8 cellular contexts compared by ENCODE assay signal in the genomic region with DNA sequence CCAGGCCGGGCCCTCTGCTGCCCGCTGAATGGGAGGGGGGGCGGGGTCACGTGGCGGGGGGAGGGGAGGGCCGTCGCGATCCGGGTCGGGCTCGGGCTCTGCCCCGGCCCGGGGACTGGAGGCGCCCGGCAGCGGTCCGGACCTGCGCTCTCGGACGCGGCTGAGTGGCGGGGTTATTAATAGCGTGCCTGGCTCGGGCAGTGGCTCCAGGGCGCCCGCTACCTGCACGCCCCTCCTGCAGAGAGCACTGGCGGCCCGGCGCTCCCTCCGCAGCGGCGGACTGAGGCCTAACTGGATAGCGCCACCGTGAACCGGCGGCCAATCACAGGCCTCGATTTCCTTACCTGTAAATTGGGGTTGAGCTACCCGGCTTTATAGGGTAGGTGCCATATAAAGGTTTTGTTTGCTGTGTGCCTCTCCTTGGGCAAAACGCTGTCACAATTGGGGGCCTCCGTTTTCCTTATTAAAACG. TPM values are rescaled to one million over a fixed set of nuclear protein-coding genes. Genes with fewer than 3 reads are reported as not detected.
DNase-seq lines count a peak whose midpoint lies in the region; ATAC-seq and TF ChIP-seq lines count a peak whose summit lies in the region.

No MANE protein-coding gene starts in this region.

- in situ Hi-C loops in ACHN (cut with HindIII; ENCODE audit: low pct_ligation_motif_present, low pct_unique_long_range_greater_than_20kb, low sequenced_read_pairs) = no loop called here

- H3K9me3 ChIP-seq in adrenal gland (replicated peaks in 1 of 3) = no peaks in the 10 kb centered on the region
- H3K9me3 ChIP-seq in right cardiac atrium (ENCODE audit: control insufficient read depth, low read length) = no peaks in the 10 kb centered on the region

- no peak for TF ChIP-seq CTCF in adrenal gland (IDR thresholded peaks at IDR 0.05)

- H3K27me3 ChIP-seq in adrenal gland = no peaks in the 10 kb centered on the region
- no peaks in the 10 kb centered on the region for H3K27me3 ChIP-seq in right cardiac atrium (ENCODE audit: control insufficient read depth, insufficient read depth)

- ATAC-seq in GM21528 (IDR thresholded peaks at IDR 0.05; ENCODE audit: low FRiP score, unreplicated experiment) = peak; percentile 58
- ATAC-seq in right cardiac atrium = peak; percentile 74 to 79
- no peak for ATAC-seq in GM21737 (IDR thresholded peaks at IDR 0.05; ENCODE audit: unreplicated experiment)
- ATAC-seq in GM18505 (IDR thresholded peaks at IDR 0.05; ENCODE audit: unreplicated experiment) = no peak

- H3K27ac ChIP-seq in adrenal gland = peak overlapping the region in 4 of 5 donors; percentile 77 to 96 (median 92)
- H3K27ac ChIP-seq in right cardiac atrium (ENCODE audit: low read length) = peak overlapping the region; percentile 95

- DNase-seq in ACHN (peak; percentile 53), adrenal gland (peak; percentile 77 to 89 (median 82)), right cardiac atrium (peak; percentile 75 to 92 (median 89)), retina (peak; percentile 63), NCI-H1048 (lab: John Stamatoyannopoulos, UW) (no peak)

- H3K4me3 ChIP-seq in adrenal gland = peak overlapping the region in 2 of 4 donors; percentile 25 to 46
- peak overlapping the region; percentile 59 for H3K4me3 ChIP-seq in right cardiac atrium (ENCODE audit: low read length)

- WGBS in adrenal gland, 4 donors = 4 to 31% (median 16%) methylated on average over 3 to 41 of the region's 42 CpGs
- WGBS in right cardiac atrium = 5% methylated on average over 42 of the region's 42 CpGs

- H3K4me1 ChIP-seq in adrenal gland (replicated peaks in 1 of 2) (peaks cover 64 to 94% of the 10 kb centered on the region in 2 donors), right cardiac atrium (ENCODE audit: control insufficient read depth, insufficient read depth, low read length) (peaks cover 46% of the 10 kb centered on the region)

- intact Hi-C loops in adrenal gland (cut with DNase I) = no loop called here
- intact Hi-C loops in right cardiac atrium (cut with DNase I) = no loop called here

- no peaks in the 10 kb centered on the region for H3K36me3 ChIP-seq in adrenal gland (replicated peaks in 1 of 2)

- no peak for TF ChIP-seq POLR2A in adrenal gland (IDR thresholded peaks at IDR 0.05)
- no peak for TF ChIP-seq POLR2A in GM18505 (IDR thresholded peaks at IDR 0.05; ENCODE audit: borderline replicate concordance, extremely low read depth, insufficient read depth, insufficient read length)

RNA-seq across cellular contexts. Expression of a gene that starts 28.0 kb away (rescaled TPM):
- total RNA-seq in adrenal gland (100 to 1,000 TPM in 1 of 8 donors, 10 to 100 TPM in 7; 43.9 to 111 (median 71.8) TPM), right cardiac atrium (10 to 100 TPM; 40.4 to 53.5 (median 50.6) TPM)
- polyA plus RNA-seq in adrenal gland (10 to 100 TPM; 10.4 to 98.5 (median 27.0) TPM), right cardiac atrium (26.3 TPM)

RNA-seq across cellular contexts. Expression of a gene that starts 59.1 kb away (rescaled TPM):
- 10 to 100 TPM in 4 of 8 donors, 1 to 10 TPM in 4; 4.7 to 16.0 (median 10.4) TPM for total RNA-seq in adrenal gland
- 10 to 100 TPM in 2 of 3 donors, 1 to 10 TPM in 1; 6.0 to 51.9 (median 11.3) TPM for polyA plus RNA-seq in adrenal gland
- total RNA-seq in right cardiac atrium = 10 to 100 TPM in 1 of 4 donors, 1 to 10 TPM in 3; 3.2 to 12.6 (median 5.1) TPM
- 3.5 TPM for polyA plus RNA-seq in right cardiac atrium

Comparison
In these comparisons a context has a peak if more than half of its experiments do, and no peak if none do; other contexts are left out.
1. ATAC-seq: peak in GM21528 (single experiment) and right cardiac atrium (2 of 2); none in GM21737 (single experiment) and GM18505 (single experiment).